Comparison of ENCODE assay signal across 8 cellular contexts in the genomic region with DNA sequence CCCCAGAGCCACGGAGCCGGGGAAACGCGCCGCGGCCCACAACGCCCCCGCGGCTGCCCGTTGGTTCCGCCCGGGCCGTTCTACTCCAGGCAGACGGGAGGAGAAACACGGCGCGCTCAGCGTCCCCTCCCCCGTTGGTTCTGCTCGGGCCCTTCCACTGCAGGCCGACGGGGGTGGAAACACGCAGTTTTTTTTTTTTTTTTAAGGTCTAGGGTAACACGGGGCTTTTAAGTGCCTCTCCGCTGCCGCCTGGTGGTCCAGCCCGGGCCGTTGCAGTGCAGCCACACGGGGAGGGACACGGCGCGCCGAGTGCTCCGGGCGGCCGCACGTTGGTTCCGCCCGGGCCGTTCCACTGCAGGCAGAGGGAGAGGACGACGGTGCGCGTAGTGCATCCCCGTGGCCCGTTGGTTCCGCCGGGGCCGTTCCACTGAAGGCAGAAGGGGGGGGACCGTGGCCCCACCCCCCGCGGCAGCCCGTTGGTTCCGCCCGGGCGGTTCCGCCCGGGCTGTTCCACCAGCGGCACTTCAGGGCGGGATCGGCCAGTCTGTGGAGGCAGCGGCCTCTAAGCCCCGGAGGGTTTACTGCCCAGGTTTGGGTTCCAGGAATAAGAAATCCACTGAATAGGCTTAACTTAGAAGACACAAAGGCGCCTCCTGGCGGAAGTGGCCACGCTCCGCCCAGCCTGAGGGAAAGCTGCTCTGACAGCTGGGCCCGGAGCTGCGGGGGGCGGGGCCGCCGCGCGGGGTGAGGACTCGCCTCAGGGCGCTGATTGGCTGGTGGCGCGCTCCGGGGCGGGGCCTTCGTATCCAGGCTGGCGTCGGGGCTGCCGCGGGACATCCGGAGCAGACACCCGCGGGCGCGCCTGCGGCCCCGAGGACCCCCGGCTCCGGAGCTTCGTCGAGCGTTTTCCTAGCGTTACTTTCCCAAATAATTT. TPM values are rescaled to one million over a fixed set of nuclear protein-coding genes. Genes with fewer than 3 reads are reported as not detected.
DNase-seq lines count a peak whose midpoint lies in the region; ATAC-seq and TF ChIP-seq lines count a peak whose summit lies in the region.
"Not testable (repeated sequence)": the region's sequence is repeated elsewhere in the genome, so short reads cannot be mapped to it uniquely, and the experiment has no call there.

Gene SLC35E2B (minus strand): TSS at position 82 of the 934 bp plus-strand sequence. CDS start 16,096 bp downstream, outside the sequence.

- CTCF ChIA-PET in Calu3 (lab: Charles Lee): not testable (repeated sequence)

- not testable (repeated sequence) for H3K9me3 ChIP-seq in HUES64 (ENCODE audit: insufficient read depth, low read depth, low read length); OCI-LY3 (ENCODE audit: insufficient read depth, low read length); mononuclear cell (ENCODE audit: low read depth, low read length)

- peaks cover 22% of the 10 kb centered on the region for H3K36me3 Mint-ChIP-seq in Calu3 (ENCODE audit: insufficient read depth, unreplicated experiment)
- not testable (repeated sequence) for H3K36me3 Mint-ChIP-seq in endothelial cell (ENCODE audit: low read depth, unreplicated experiment)

- TF ChIP-seq CTCF in Calu3 (IDR thresholded peaks at IDR 0.05; ENCODE audit: unreplicated experiment); OCI-LY3 (IDR thresholded peaks at IDR 0.05; ENCODE audit: low read depth, low read length); endothelial cell (IDR thresholded peaks at IDR 0.05; ENCODE audit: unreplicated experiment): not testable (repeated sequence)

- TSS peak; percentile 39 for BruUV-seq in Calu3 (replicated peaks; lab: Mats Ljungman, UMichigan)

- not testable (repeated sequence) for H3K27me3 Mint-ChIP-seq in Calu3 (ENCODE audit: unreplicated experiment); endothelial cell (ENCODE audit: unreplicated experiment)

- peak within 1 kb of the TSS; percentile 65 for H3K4me3 Mint-ChIP-seq in Calu3 (ENCODE audit: low read depth, unreplicated experiment)
- not testable (repeated sequence) for H3K4me3 Mint-ChIP-seq in endothelial cell (ENCODE audit: unreplicated experiment)

- WGBS in HUES64: under 1% methylated on average over 39 of the region's 98 CpGs

- not testable (repeated sequence) for H3K4me1 ChIP-seq in HUES64 (ENCODE audit: insufficient read depth, low read length); OCI-LY3 (ENCODE audit: low read length)
- H3K4me1 ChIP-seq in mononuclear cell (ENCODE audit: insufficient read depth, low read length): peaks cover 12% of the 10 kb centered on the region

- not testable (repeated sequence) for H3K4me1 Mint-ChIP-seq in Calu3 (ENCODE audit: low read depth, unreplicated experiment); endothelial cell (ENCODE audit: unreplicated experiment)

- H4K20me1 ChIP-seq in OCI-LY3 (ENCODE audit: insufficient read depth, low read length): not testable (repeated sequence)

- peak within 1 kb of the TSS; percentile 39 for H3K4me2 ChIP-seq in OCI-LY3 (ENCODE audit: low read length)

- not testable (repeated sequence) for H3K27ac Mint-ChIP-seq in Calu3 (ENCODE audit: unreplicated experiment); endothelial cell (ENCODE audit: unreplicated experiment)

- not testable (repeated sequence) for H3K9me3 Mint-ChIP-seq in Calu3 (ENCODE audit: low read depth, unreplicated experiment); endothelial cell (ENCODE audit: unreplicated experiment)

- H3K79me2 ChIP-seq in OCI-LY3 (ENCODE audit: low read length): not testable (repeated sequence)

- not testable (repeated sequence) for H3K27me3 ChIP-seq in HUES64 (ENCODE audit: insufficient read depth, low read length); OCI-LY3 (ENCODE audit: low read depth, low read length); mononuclear cell (ENCODE audit: insufficient read depth, low read length)

- ATAC-seq in GM21526 (IDR thresholded peaks at IDR 0.05; ENCODE audit: low FRiP score, unreplicated experiment): peak; percentile 74

- DNase-seq in Calu3 (peak; percentile 87), endothelial cell (ENCODE audit: low spot score) (peak; percentile 93)
- peak; percentile 96 for DNase-seq in activated CD8-positive, alpha-beta memory T cell treated with anti-CD3 and anti-CD28 coated beads, Interleukin-2, amount 50 U/mL, for 4 hours
- DNase-seq in stimulated activated CD8-positive, alpha-beta memory T cell treated with anti-CD3 and anti-CD28 coated beads, Interleukin-2, amount 100 ng/mL, for 1 hour (ENCODE audit: low read depth in 2 of 2): peak; percentile 89 to 94

- intact Hi-C loops in Calu3 (cut with micrococcal nuclease; ENCODE audit: unreplicated experiment): not testable (repeated sequence)

- H3K27ac ChIP-seq in HUES64 (ENCODE audit: low read depth, low read length) (peak within 1 kb of the TSS; percentile 97), OCI-LY3 (ENCODE audit: low read length) (peak within 1 kb of the TSS; percentile 75)

- not testable (repeated sequence) for H3K36me3 ChIP-seq in HUES64 (ENCODE audit: insufficient read depth, low read length); OCI-LY3 (replicated peaks; ENCODE audit: low read depth, low read length)

- H2AFZ ChIP-seq in OCI-LY3 (ENCODE audit: low read depth, low read length): not testable (repeated sequence)

- peak within 1 kb of the TSS; percentile 98 for H3K9ac ChIP-seq in HUES64 (ENCODE audit: low read depth, low read length)
- peak within 1 kb of the TSS; percentile 59 for H3K9ac ChIP-seq in OCI-LY3 (ENCODE audit: low read length)

- H3K4me3 ChIP-seq in HUES64 (ENCODE audit: low read length): peak within 1 kb of the TSS; percentile 68
- H3K4me3 ChIP-seq in OCI-LY3 (ENCODE audit: low read length): peak within 1 kb of the TSS; percentile 69
- peak within 1 kb of the TSS; percentile 46 for H3K4me3 ChIP-seq in mononuclear cell (ENCODE audit: low read length)

RNA-seq across cellular contexts. Expression of gene SLC35E2B, which starts in this region (rescaled TPM):
- total RNA-seq in Calu3 (2022) (39.3 and 40.2 TPM in 2 replicates), endothelial cell (ENCODE audit: unreplicated experiment) (140 TPM), mononuclear cell (20.5 TPM)
- polyA plus RNA-seq in HUES64 (2013, experiment 1 of 2): 29.5 TPM
- polyA plus RNA-seq in HUES64 (2013, experiment 2 of 2): 33.5 TPM

Comparison
In these comparisons a context has a peak if more than half of its experiments do, and no peak if none do; other contexts are left out.
1. Peak in every context shown above with its lines: DNase-seq, ATAC-seq, H3K4me3 ChIP-seq and H3K27ac ChIP-seq.